Comparison of ENCODE assay signal across 8 cellular contexts in the genomic region with DNA sequence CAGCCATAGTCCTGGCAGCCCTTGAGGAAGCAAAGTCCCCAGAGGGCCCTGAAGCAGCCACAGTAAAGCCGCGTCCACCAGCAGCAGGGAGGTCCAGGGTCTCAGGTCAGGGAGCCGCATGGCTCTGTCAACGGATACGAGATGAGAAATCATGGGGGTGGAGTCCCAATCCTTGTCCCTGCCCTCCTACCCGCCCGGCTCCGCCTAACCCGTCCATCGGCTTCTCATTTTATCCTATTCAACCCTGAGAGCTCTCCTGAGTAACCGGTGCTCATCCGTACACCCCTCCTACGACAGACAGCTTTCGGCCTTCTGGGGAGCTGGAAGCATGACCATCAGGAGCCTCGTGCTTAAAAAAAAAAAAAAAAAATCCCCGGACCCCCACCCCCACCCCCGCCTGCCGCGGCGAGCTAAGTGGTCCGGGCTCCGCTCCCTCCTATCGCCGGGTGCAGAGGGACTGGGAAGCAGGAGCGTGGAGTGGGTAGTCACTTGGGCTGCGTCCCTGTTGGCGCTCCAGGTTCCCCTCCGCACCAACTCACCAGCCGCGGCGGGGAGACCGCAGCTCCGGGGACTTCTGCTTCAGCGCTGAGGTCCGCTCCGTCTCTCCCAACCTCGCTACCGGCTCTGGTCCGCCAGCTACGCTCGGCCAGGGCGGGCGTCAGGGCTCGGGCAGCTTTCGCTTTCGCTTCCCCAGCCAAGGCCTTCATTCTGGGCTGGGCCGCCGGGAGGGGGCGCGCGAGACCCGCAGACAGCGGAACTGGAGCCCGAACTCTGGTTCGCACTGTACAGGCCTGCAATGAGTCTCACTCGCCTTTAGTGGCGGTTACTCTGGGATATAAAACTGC. TPM values are rescaled to one million over a fixed set of nuclear protein-coding genes. Genes with fewer than 3 reads are reported as not detected.
DNase-seq lines count a peak whose midpoint lies in the region; ATAC-seq and TF ChIP-seq lines count a peak whose summit lies in the region.

A gene (minus strand): TSS at position 626 of the 845 bp plus-strand sequence. CDS start 506 bp downstream, at position 120.

- intact Hi-C loops in CD4-positive, alpha-beta T cell (cut with DNase I, micrococcal nuclease): loop anchor here (1.0 to 2.0 kb wide), 3 partner anchors 16 to 134 kb away; a partner anchor contains a TSS
- intact Hi-C loops in right lobe of liver (cut with DNase I): no loop called here

- peak within 1 kb of the TSS; percentile 99 for H3K27ac Mint-ChIP-seq in CD4-positive, alpha-beta T cell

- peak within 1 kb of the TSS; percentile 97 for H3K4me3 Mint-ChIP-seq in CD4-positive, alpha-beta T cell

- peak within 1 kb of the TSS; percentile 83 to 96 (median 85) for H3K4me3 ChIP-seq in right lobe of liver

- H3K9me3 ChIP-seq in CD4-positive, alpha-beta T cell (ENCODE audit: control insufficient read depth, low read length): no peaks in the 10 kb centered on the region
- H3K9me3 ChIP-seq in right lobe of liver: no peaks in the 10 kb centered on the region

- H3K9me3 Mint-ChIP-seq in CD4-positive, alpha-beta T cell: no peaks in the 10 kb centered on the region

- peak; percentile 58 for TF ChIP-seq POLR2A in right lobe of liver (IDR thresholded peaks at IDR 0.05)

- H3K27me3 ChIP-seq in CD4-positive, alpha-beta T cell (ENCODE audit: control insufficient read depth, insufficient read depth, low read length): no peaks in the 10 kb centered on the region
- no peaks in the 10 kb centered on the region for H3K27me3 ChIP-seq in right lobe of liver

- H3K4me1 Mint-ChIP-seq in CD4-positive, alpha-beta T cell (ENCODE audit: low read depth): peaks cover 94% of the 10 kb centered on the region

- no peaks in the 10 kb centered on the region for H3K27me3 Mint-ChIP-seq in CD4-positive, alpha-beta T cell

- CTCF ChIA-PET in CD4-positive, alpha-beta T cell (lab: Charles Lee): interaction anchor here (0.6 to 6.8 kb wide), 35 partner anchors 9 to 425 kb away, joined by 3 to 288 read pairs (median 6); a partner anchor contains a TSS

- ATAC-seq in CD4-positive, alpha-beta T cell (ENCODE audit: poor library complexity): peak; percentile 86
- ATAC-seq in GM19395 (IDR thresholded peaks at IDR 0.05; ENCODE audit: unreplicated experiment) (peak; percentile 69), HG03565 (IDR thresholded peaks at IDR 0.05; ENCODE audit: unreplicated experiment) (peak; percentile 62), right lobe of liver (peak; percentile 94 to 97 (median 96))

- peak; percentile 93 for TF ChIP-seq CTCF in CD4-positive, alpha-beta T cell (IDR thresholded peaks at IDR 0.05)
- peak; percentile 97 to 99 (median 98) for TF ChIP-seq CTCF in right lobe of liver (IDR thresholded peaks at IDR 0.05)

- POLR2A ChIA-PET in CD4-positive, alpha-beta T cell (lab: Charles Lee): interaction anchor here (0.6 to 11.2 kb wide), 19 partner anchors 9 to 866 kb away, joined by 3 to 901 read pairs (median 6); a partner anchor contains a TSS

- DNase-seq in CD4-positive, alpha-beta T cell: peak; percentile 93 to 99 (median 98)
- DNase-seq in NCI-H774 (lab: John Stamatoyannopoulos, UW) (peak; percentile 87), dermis microvascular lymphatic vessel endothelial cell (ENCODE audit: low read depth in 2 of 2) (peak; percentile 81 to 93), right lobe of liver (peak; percentile 97 to 98 (median 97))
- DNase-seq in activated CD4-positive, alpha-beta T cell treated with anti-CD3 and anti-CD28 coated beads, Interleukin-2, amount 50 U/mL, for 4 hours: peak; percentile 97 to 98
- DNase-seq in stimulated activated CD4-positive, alpha-beta T cell treated with anti-CD3 and anti-CD28 coated beads, Interleukin-4, amount 100 ng/mL, for 24 hours: peak; percentile 98

- WGBS in right lobe of liver (ENCODE audit: insufficient coverage, low coverage, low lambda C conversion rate, missing lambda C conversion rate): 0% methylated on average over 20 of the region's 57 CpGs

- peaks cover 0 to 32% (median 11%) of the 10 kb centered on the region in 4 donors for H3K4me1 ChIP-seq in right lobe of liver

- peaks cover 87% of the 10 kb centered on the region for H3K36me3 Mint-ChIP-seq in CD4-positive, alpha-beta T cell (ENCODE audit: low read depth)

- H3K36me3 ChIP-seq in right lobe of liver: peaks cover 0 to 4% (median 0%) of the 10 kb centered on the region in 4 donors

- H3K27ac ChIP-seq in CD4-positive, alpha-beta T cell (ENCODE audit: low read depth, low read length): peak within 1 kb of the TSS; percentile 76
- H3K27ac ChIP-seq in right lobe of liver: peak within 1 kb of the TSS; percentile 83 to 88 (median 86)

RNA-seq across cellular contexts. Expression of the gene that starts here (rescaled TPM):
- 100 to 1,000 TPM; 165 to 171 TPM for total RNA-seq in CD4-positive, alpha-beta T cell
- 26.7 and 27.5 TPM in 2 replicates for total RNA-seq in dermis microvascular lymphatic vessel endothelial cell
- total RNA-seq in right lobe of liver: 10 to 100 TPM in 4 of 6 experiments, 1 to 10 TPM in 2; 8.8 to 20.2 (median 15.9) TPM

Comparison
In these comparisons a context has a peak if more than half of its experiments do, and no peak if none do; other contexts are left out.
1. Peak in every context shown above with its lines: DNase-seq, ATAC-seq, H3K4me3 ChIP-seq and H3K27ac ChIP-seq.
2. intact Hi-C loops: an anchor here in CD4-positive, alpha-beta T cell (1.0 to 2.0 kb wide); none called in right lobe of liver.